ENCODE assay signal across 37 cellular contexts in the genomic region with DNA sequence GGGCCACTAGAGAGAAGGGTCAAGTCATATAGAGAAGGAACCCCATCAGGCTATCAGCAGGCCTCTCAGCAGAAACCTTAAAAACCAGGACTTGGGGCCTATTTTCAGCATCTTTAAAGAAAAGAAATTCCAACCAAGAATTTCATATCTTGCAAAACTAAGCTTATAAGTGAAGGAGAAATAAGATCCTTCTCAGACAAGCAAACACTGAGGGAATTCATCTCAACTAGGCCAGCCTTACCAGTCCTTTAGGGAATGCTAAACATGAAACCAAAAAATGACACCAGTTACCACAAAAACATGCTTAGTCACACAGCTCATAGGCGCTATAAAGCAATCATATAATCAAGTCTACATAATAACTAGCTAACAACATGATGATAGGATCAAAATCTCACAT.
DNase-seq lines count a peak whose midpoint lies in the region; ATAC-seq, FAIRE-seq and TF ChIP-seq lines count a peak whose summit lies in the region.
"Had no signal": no experiment of that assay in that cellular context is flagged by ENCODE, and none has a peak within 500 bp of the region (broad histone marks: within the 10 kb centered on the region; RNA-seq: fewer than 3 reads in every experiment).

No MANE protein-coding gene starts in this region.

- ATAC-seq in HepG2 (no peak), right lobe of liver (no peak), GM23338 (no peak), HG02970 (IDR thresholded peaks at IDR 0.05; ENCODE audit: low FRiP score, unreplicated experiment) (no peak)
- ATAC-seq: A549; CD8-positive, alpha-beta T cell had no signal

- TF ChIP-seq POLR2A in HepG2 (IDR thresholded peaks at IDR 0.05; ENCODE audit: insufficient read depth in 1 of 2, low read depth in 2 of 2, low read length in 2 of 2) (no peak), right lobe of liver (IDR thresholded peaks at IDR 0.05) (no peak)

- no peak overlapping the region for H3K27ac Mint-ChIP-seq in GM23338
- no peak overlapping the region for H3K27ac Mint-ChIP-seq in activated naive CD4-positive, alpha-beta T cell treated with anti-CD3 and anti-CD28 coated beads for 36 hours
- H3K27ac Mint-ChIP-seq: B cell; CD14-positive monocyte; CD4-positive, alpha-beta memory T cell; CD4-positive, alpha-beta T cell; CD4-positive, CD25-positive, alpha-beta regulatory T cell; CD8-positive, alpha-beta memory T cell; CD8-positive, alpha-beta T cell had no signal

- TF ChIP-seq RAD21 in HepG2 (CRISPR knock-in tag; IDR thresholded peaks at IDR 0.05), result no peak

- no peak for TF ChIP-seq EP300 in HepG2 (IDR thresholded peaks at IDR 0.05; ENCODE audit: low read depth in 2 of 2, low read length in 2 of 2)
- no peak for TF ChIP-seq EP300 in HepG2 (CRISPR knock-in tag; IDR thresholded peaks at IDR 0.05; ENCODE audit: borderline replicate concordance)

- H3F3A ChIP-seq in GM23338 (replicated peaks; ENCODE audit: low read depth), result no peaks in the 10 kb centered on the region

- H3K9me2 ChIP-seq in GM23338 (ENCODE audit: insufficient read depth), result peaks cover 13% of the 10 kb centered on the region; the same call in 1 of the 2 replicates

- intact Hi-C loops in HepG2 (cut with micrococcal nuclease; ENCODE audit: unreplicated experiment), result no loop called here
- intact Hi-C loops in right lobe of liver (cut with DNase I), result no loop called here
- intact Hi-C loops in activated naive CD4-positive, alpha-beta T cell treated with anti-CD3 and anti-CD28 coated beads for 36 hours (cut with micrococcal nuclease), result no loop called here

- H3K27me3 ChIP-seq in HepG2 (ENCODE audit: control insufficient read depth in 1 of 2, insufficient read depth in 2 of 2, low read length in 2 of 2), result no peaks in the 10 kb centered on the region
- no peaks in the 10 kb centered on the region for H3K27me3 ChIP-seq in right lobe of liver
- no peaks in the 10 kb centered on the region for H3K27me3 ChIP-seq in GM23338 (ENCODE audit: insufficient read depth)
- H3K27me3 ChIP-seq: BE2C; BLaER1; BLaER1 treated with 17β-estradiol and CSF1 and Interleukin-3, amounts not matched to agents 10 nM and 100 nM had no signal

- peaks cover 25% of the 10 kb centered on the region; the same call in 2 of the 3 replicates for H3K9me3 Mint-ChIP-seq in GM23338
- H3K9me3 Mint-ChIP-seq in activated naive CD4-positive, alpha-beta T cell treated with anti-CD3 and anti-CD28 coated beads for 36 hours, result peaks cover 15% of the 10 kb centered on the region

- in situ Hi-C loops in HepG2 (cut with HindIII; ENCODE audit: extremely low pct_ligation_motif_present, low pct_unique_long_range_greater_than_20kb), result no loop called here

- H3K4me1 ChIP-seq in HepG2 (ENCODE audit: insufficient read depth, low read length), result no peaks in the 10 kb centered on the region
- no peaks in the 10 kb centered on the region for H3K4me1 ChIP-seq in right lobe of liver
- H3K4me1 ChIP-seq in GM23338 (ENCODE audit: insufficient read depth), result peaks cover 8% of the 10 kb centered on the region; the same call in 1 of the 2 replicates
- H3K4me1 ChIP-seq in HEK293 (ENCODE audit: control insufficient read depth, insufficient read depth, low read length), result no peaks in the 10 kb centered on the region
- H3K4me1 ChIP-seq: A549; BE2C; BLaER1; BLaER1 treated with 17β-estradiol and CSF1 and Interleukin-3, amounts not matched to agents 10 nM and 100 nM; Caco-2 had no signal

- H3K9ac ChIP-seq in HepG2 (ENCODE audit: insufficient read depth, low read depth, low read length), result no peak overlapping the region
- H3K9ac ChIP-seq: BLaER1; BLaER1 treated with 17β-estradiol and CSF1 and Interleukin-3, amounts not matched to agents 10 nM and 100 nM had no signal

- H3K27ac ChIP-seq in HepG2 (ENCODE audit: extremely low read length, insufficient read depth, low read length) (no peak overlapping the region), right lobe of liver (no peak overlapping the region), GM23338 (ENCODE audit: low read depth) (no peak overlapping the region), HEK293 (ENCODE audit: extremely low read depth, low read depth, low read length) (no peak overlapping the region)
- H3K27ac ChIP-seq: 22Rv1; A549; BLaER1; BLaER1 treated with 17β-estradiol and CSF1 and Interleukin-3, amounts not matched to agents 10 nM and 100 nM; C4-2B had no signal

- H2AFZ ChIP-seq in HepG2 (ENCODE audit: low read length), result no peak overlapping the region
- H2AFZ ChIP-seq in GM23338, result no peak overlapping the region

- no peak for FAIRE-seq in HepG2 (lab: Jason Lieb, UNC)
- FAIRE-seq: A204.1, A549, D721Med had no signal

- BruUV-seq in HepG2 (replicated peaks; lab: Mats Ljungman, UMichigan), result no TSS peak

- H3K4me1 Mint-ChIP-seq in GM23338, result peaks cover 5% of the 10 kb centered on the region
- no peaks in the 10 kb centered on the region for H3K4me1 Mint-ChIP-seq in activated naive CD4-positive, alpha-beta T cell treated with anti-CD3 and anti-CD28 coated beads for 36 hours (ENCODE audit: low read depth)
- H3K4me1 Mint-ChIP-seq: B cell; CD14-positive monocyte; CD4-positive, alpha-beta memory T cell; CD4-positive, CD25-positive, alpha-beta regulatory T cell; CD8-positive, alpha-beta memory T cell had no signal

- DNase-seq in HepG2 (ENCODE audit: low spot score), result no peak
- no peak for DNase-seq in right lobe of liver
- peak; percentile 6 for DNase-seq in GM23338 (ENCODE audit: low spot score)
- DNase-seq in OCI-M1 (lab: John Stamatoyannopoulos, UW), result peak; percentile 52
- DNase-seq in retina, result no peak
- DNase-seq in activated naive CD4-positive, alpha-beta T cell treated with anti-CD3 and anti-CD28 coated beads for 36 hours, result no peak
- DNase-seq: 8988T; ACHN; AML-193; BE2C; C1 segment of cervical spinal cord; Caco-2; Calu3; CD4-positive, alpha-beta memory T cell; CD4-positive, alpha-beta T cell; CD4-positive, CD25-positive, alpha-beta regulatory T cell; CD8-positive, alpha-beta memory T cell; CD8-positive, alpha-beta T cell; COR-L47; DMS 273 treated with DMSO at 0.1 percent for 48 hours; DMS153; DMS53; DMS79; DMS79 treated with DMSO at 0.1 percent for 48 hours; DND-41; EL had no signal

- H3K27me3 Mint-ChIP-seq in GM23338 (ENCODE audit: insufficient read depth, low read depth, poor library complexity), result peaks cover 5% of the 10 kb centered on the region
- no peaks in the 10 kb centered on the region for H3K27me3 Mint-ChIP-seq in activated naive CD4-positive, alpha-beta T cell treated with anti-CD3 and anti-CD28 coated beads for 36 hours (ENCODE audit: low read depth)
- H3K27me3 Mint-ChIP-seq: B cell; CD4-positive, alpha-beta memory T cell; CD4-positive, alpha-beta T cell; CD4-positive, CD25-positive, alpha-beta regulatory T cell; CD8-positive, alpha-beta memory T cell had no signal

- no peak for TF ChIP-seq CTCF in HepG2 (CRISPR knock-in tag; IDR thresholded peaks at IDR 0.05)
- no peak for TF ChIP-seq CTCF in right lobe of liver (IDR thresholded peaks at IDR 0.05)
- TF ChIP-seq CTCF in GM23338 (conservative IDR thresholded peaks at IDR 0.05; ENCODE audit: low read depth in 2 of 2), result no peak
- no peak for TF ChIP-seq CTCF in HEK293 (tag by site-specific recombination; IDR thresholded peaks at IDR 0.05)

- POLR2A ChIA-PET in HepG2 (lab: Yijun Ruan, JAX) (no interaction called here), HEK293 (lab: Yijun Ruan, JAX) (no interaction called here)

- no peak overlapping the region for H3K4me2 ChIP-seq in HepG2 (ENCODE audit: low read depth, low read length)
- H3K4me2 ChIP-seq in GM23338, result no peak overlapping the region
- H3K4me2 ChIP-seq: A549; BLaER1; BLaER1 treated with 17β-estradiol and CSF1 and Interleukin-3, amounts not matched to agents 10 nM and 100 nM had no signal

- no peak overlapping the region for H3K4me3 Mint-ChIP-seq in GM23338
- no peak overlapping the region for H3K4me3 Mint-ChIP-seq in activated naive CD4-positive, alpha-beta T cell treated with anti-CD3 and anti-CD28 coated beads for 36 hours
- H3K4me3 Mint-ChIP-seq: B cell; CD14-positive monocyte; CD4-positive, alpha-beta memory T cell; CD4-positive, alpha-beta T cell; CD4-positive, CD25-positive, alpha-beta regulatory T cell; CD8-positive, alpha-beta memory T cell; CD8-positive, alpha-beta T cell had no signal

- H4K20me1 ChIP-seq in HepG2 (ENCODE audit: insufficient read depth, low read length) (no peaks in the 10 kb centered on the region), GM23338 (replicated peaks; ENCODE audit: insufficient read depth) (no peaks in the 10 kb centered on the region)
- H4K20me1 ChIP-seq: BLaER1; BLaER1 treated with 17β-estradiol and CSF1 and Interleukin-3, amounts not matched to agents 10 nM and 100 nM had no signal

- peaks cover 68% of the 10 kb centered on the region for H3K9me3 ChIP-seq in HepG2 (ENCODE audit: low read length)
- H3K9me3 ChIP-seq in right lobe of liver, result peaks cover 0 to 11% (median 0%) of the 10 kb centered on the region in 4 donors
- no peaks in the 10 kb centered on the region; the same call in 1 of the 2 replicates for H3K9me3 ChIP-seq in HEK293 (ENCODE audit: control insufficient read depth, insufficient read depth, low read depth, low read length)
- H3K9me3 ChIP-seq: A549, BE2C had no signal

- no peaks in the 10 kb centered on the region for H3K79me2 ChIP-seq in HepG2 (ENCODE audit: insufficient read depth, low read length)
- no peaks in the 10 kb centered on the region for H3K79me2 ChIP-seq in GM23338 (replicated peaks; ENCODE audit: insufficient read depth)

- WGBS in HepG2 (ENCODE audit: low lambda C conversion rate), result 5% methylated on average over 1 of the region's 1 CpG
- 60% methylated on average over 1 of the region's 1 CpG for WGBS in right lobe of liver (ENCODE audit: insufficient coverage, low coverage, low lambda C conversion rate, missing lambda C conversion rate)

- H3K36me3 Mint-ChIP-seq in GM23338 (ENCODE audit: low read depth), result peaks cover 14% of the 10 kb centered on the region; the same call in 1 of the 3 replicates
- no peaks in the 10 kb centered on the region for H3K36me3 Mint-ChIP-seq in activated naive CD4-positive, alpha-beta T cell treated with anti-CD3 and anti-CD28 coated beads for 36 hours (ENCODE audit: low read depth)
- H3K36me3 Mint-ChIP-seq: CD14-positive monocyte; CD4-positive, alpha-beta memory T cell; CD4-positive, CD25-positive, alpha-beta regulatory T cell; CD8-positive, alpha-beta T cell had no signal

- H3K4me3 ChIP-seq in HepG2 (replicated peaks in 1 of 3; ENCODE audit: insufficient read depth in 1 of 3, low read depth in 2 of 3, low read length in 3 of 3) (no peak overlapping the region), right lobe of liver (no peak overlapping the region), GM23338 (no peak overlapping the region), HEK293 (ENCODE audit: low read depth, low read length) (no peak overlapping the region)
- H3K4me3 ChIP-seq: A549; BLaER1; BLaER1 treated with 17β-estradiol and CSF1 and Interleukin-3, amounts not matched to agents 10 nM and 100 nM had no signal

- CTCF ChIA-PET in HepG2 (lab: Yijun Ruan, JAX; ENCODE audit: low intra/inter-chr PET ratio, low total read pairs), result no interaction called here
- CTCF ChIA-PET in HEK293 (lab: Yijun Ruan, JAX), result no interaction called here
- CTCF ChIA-PET in activated naive CD4-positive, alpha-beta T cell treated with anti-CD3 and anti-CD28 coated beads for 36 hours (lab: Charles Lee), result no interaction called here

- no peaks in the 10 kb centered on the region for H3K36me3 ChIP-seq in HepG2 (replicated peaks in 1 of 2; ENCODE audit: control insufficient read depth in 1 of 2, insufficient read depth in 2 of 2, low read length in 2 of 2)
- H3K36me3 ChIP-seq in right lobe of liver, result no peaks in the 10 kb centered on the region
- H3K36me3 ChIP-seq in GM23338 (ENCODE audit: insufficient read depth), result no peaks in the 10 kb centered on the region
- H3K36me3 ChIP-seq in HEK293 (ENCODE audit: control insufficient read depth in 2 of 2, insufficient read depth in 1 of 2, low read length in 2 of 2), result no peaks in the 10 kb centered on the region
- H3K36me3 ChIP-seq: BE2C; BLaER1; BLaER1 treated with 17β-estradiol and CSF1 and Interleukin-3, amounts not matched to agents 10 nM and 100 nM had no signal

Comparison
In these comparisons a context has a peak if more than half of its experiments do, and no peak if none do; other contexts are left out.
1. DNase-seq: peak in GM23338 (single experiment) and OCI-M1 (single experiment); none in HepG2 (single experiment), right lobe of liver (0 of 3), retina (single experiment) and activated naive CD4-positive, alpha-beta T cell treated with anti-CD3 and anti-CD28 coated beads for 36 hours (single experiment).
2. Of the 63 proteins assayed by ChIP-seq in both HepG2 and HEK293: peak only in HepG2: none; only in HEK293: SETDB1; in both: none; in neither: 62.